ENCODE assay signal across 10 cellular contexts in the genomic region with DNA sequence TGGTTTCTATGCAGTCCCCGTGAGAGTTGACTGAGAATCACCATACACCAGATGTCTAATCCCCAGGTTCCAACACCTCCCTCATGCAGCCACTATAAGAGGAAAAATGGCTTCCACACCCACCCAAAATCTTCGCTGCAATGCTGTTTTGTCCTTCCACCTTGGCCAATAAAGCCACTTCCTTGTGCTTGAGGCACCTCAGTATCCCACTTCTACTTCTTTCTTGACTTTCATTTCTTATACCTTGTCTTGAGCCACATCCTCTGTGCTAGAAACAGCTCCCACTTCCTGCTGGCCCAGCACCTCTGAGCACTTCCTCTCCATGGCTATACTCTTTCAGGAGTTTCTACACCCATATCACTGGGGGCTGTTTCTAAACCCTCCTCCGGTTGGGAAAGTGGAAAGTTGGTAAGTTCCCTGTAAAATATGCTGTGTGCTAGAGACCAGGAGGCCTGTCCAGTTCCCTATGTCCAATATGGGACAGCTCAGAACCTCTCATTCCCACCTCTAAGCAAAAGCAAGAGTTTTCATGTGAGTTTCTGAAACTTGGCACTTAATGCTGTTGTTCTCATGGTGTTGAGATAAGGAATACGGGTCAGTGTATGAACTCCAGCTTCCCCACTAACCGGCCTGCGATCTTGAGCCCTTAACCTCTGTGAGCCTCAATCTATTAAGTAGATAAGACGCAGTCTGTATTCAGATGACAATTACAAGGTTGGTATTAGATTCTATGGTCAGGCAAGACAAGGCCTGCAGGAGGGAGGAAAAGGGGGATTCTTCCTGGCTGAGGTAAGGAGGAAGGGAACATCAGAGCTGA.
DNase-seq lines count a peak whose midpoint lies in the region; ATAC-seq lines count a peak whose summit lies in the region.
"Had no signal": no experiment of that assay in that cellular context is flagged by ENCODE, and none has a peak within 500 bp of the region (broad histone marks: within the 10 kb centered on the region; RNA-seq: fewer than 3 reads in every experiment).

No MANE protein-coding gene starts in this region.

- H3K9me3 Mint-ChIP-seq in activated T-helper 1 cell treated with anti-CD3 and anti-CD28 coated beads, Interleukin-12 subunit alpha, Interleukin-12 subunit beta, Interleukin-2, Interleukin-4 antibody, amounts not matched to agents 30 ng/mL and 10 ng/mL and 1 ng/mL, durations not matched to agents 14 hours and 24 hours and 36 hours: peaks cover 20% of the 10 kb centered on the region

- intact Hi-C loops in activated T-helper 1 cell treated with anti-CD3 and anti-CD28 coated beads, Interleukin-12 subunit alpha, Interleukin-12 subunit beta, Interleukin-2, Interleukin-4 antibody, amounts not matched to agents 30 ng/mL and 10 ng/mL and 1 ng/mL, durations not matched to agents 14 hours and 24 hours and 36 hours (cut with micrococcal nuclease): loop anchor here (2.0 to 5.0 kb wide), 2 partner anchors 45 to 162 kb away; no protein-coding TSS in a partner anchor

- DNase-seq in activated T-helper 1 cell treated with anti-CD3 and anti-CD28 coated beads, Interleukin-12 subunit alpha, Interleukin-12 subunit beta, Interleukin-2, Interleukin-4 antibody, amounts not matched to agents 30 ng/mL and 10 ng/mL and 1 ng/mL, durations not matched to agents 14 hours and 24 hours and 36 hours (ENCODE audit: low spot score): no peak
- no peak for DNase-seq in A172 (ENCODE audit: low spot score)
- no peak for DNase-seq in dermis blood vessel endothelial cell
- DNase-seq in NCI-H446 (lab: John Stamatoyannopoulos, UW): no peak
- DNase-seq: activated CD4-positive, alpha-beta T cell treated with anti-CD3 and anti-CD28 coated beads, Interleukin-2, amount 50 U/mL, for 1 hour had no signal

- H3K27me3 Mint-ChIP-seq in activated T-helper 1 cell treated with anti-CD3 and anti-CD28 coated beads, Interleukin-12 subunit alpha, Interleukin-12 subunit beta, Interleukin-2, Interleukin-4 antibody, amounts not matched to agents 30 ng/mL and 10 ng/mL and 1 ng/mL, durations not matched to agents 14 hours and 24 hours and 36 hours (ENCODE audit: insufficient read depth): no peaks in the 10 kb centered on the region

- H3K36me3 ChIP-seq in BLaER1 treated with 17β-estradiol and CSF1 and Interleukin-3, amounts not matched to agents 10 nM and 100 nM: no peaks in the 10 kb centered on the region

- ATAC-seq in GM19395 (IDR thresholded peaks at IDR 0.05; ENCODE audit: unreplicated experiment): peak; percentile 49
- ATAC-seq in HG03378 (IDR thresholded peaks at IDR 0.05; ENCODE audit: unreplicated experiment): peak; percentile 33
- no peak for ATAC-seq in GM21360 (IDR thresholded peaks at IDR 0.05; ENCODE audit: unreplicated experiment)

- peaks cover 82% of the 10 kb centered on the region for H3K4me1 Mint-ChIP-seq in activated T-helper 1 cell treated with anti-CD3 and anti-CD28 coated beads, Interleukin-12 subunit alpha, Interleukin-12 subunit beta, Interleukin-2, Interleukin-4 antibody, amounts not matched to agents 30 ng/mL and 10 ng/mL and 1 ng/mL, durations not matched to agents 14 hours and 24 hours and 36 hours (ENCODE audit: low read depth)

- H4K20me1 ChIP-seq in BLaER1 treated with 17β-estradiol and CSF1 and Interleukin-3, amounts not matched to agents 10 nM and 100 nM: no peaks in the 10 kb centered on the region

- H3K27ac Mint-ChIP-seq in activated T-helper 1 cell treated with anti-CD3 and anti-CD28 coated beads, Interleukin-12 subunit alpha, Interleukin-12 subunit beta, Interleukin-2, Interleukin-4 antibody, amounts not matched to agents 30 ng/mL and 10 ng/mL and 1 ng/mL, durations not matched to agents 14 hours and 24 hours and 36 hours: peak overlapping the region; percentile 62

- 0 out of 20 replicates have a peak overlapping the region, but pooled peaks of 1 of the 10 experiments have one; percentile 12 for H3K4me3 ChIP-seq in BLaER1 treated with 17β-estradiol and CSF1 and Interleukin-3, amounts not matched to agents 10 nM and 100 nM

- H3K4me3 Mint-ChIP-seq in activated T-helper 1 cell treated with anti-CD3 and anti-CD28 coated beads, Interleukin-12 subunit alpha, Interleukin-12 subunit beta, Interleukin-2, Interleukin-4 antibody, amounts not matched to agents 30 ng/mL and 10 ng/mL and 1 ng/mL, durations not matched to agents 14 hours and 24 hours and 36 hours: peak overlapping the region; percentile 13

- H3K27me3 ChIP-seq in BLaER1 treated with 17β-estradiol and CSF1 and Interleukin-3, amounts not matched to agents 10 nM and 100 nM: 0 out of 22 replicates have a peak, but pooled peaks cover 0 to 3% (median 0%) of the 10 kb centered on the region in 11 experiments

- H3K4me1 ChIP-seq in BLaER1 treated with 17β-estradiol and CSF1 and Interleukin-3, amounts not matched to agents 10 nM and 100 nM: peaks cover 69 to 87% (median 82%) of the 10 kb centered on the region in 10 experiments

- H3K9me3 ChIP-seq in BLaER1 treated with 17β-estradiol and CSF1 and Interleukin-3, amounts not matched to agents 10 nM and 100 nM (replicated peaks in 1 of 11): peaks cover 0 to 9% (median 4%) of the 10 kb centered on the region in 11 experiments; a peak in 8 of 22 replicates

- H3K9ac ChIP-seq in BLaER1 treated with 17β-estradiol and CSF1 and Interleukin-3, amounts not matched to agents 10 nM and 100 nM: peak overlapping the region in 2 of 11 experiments; percentile 11 to 23; a peak in 3 of 22 replicates

- peak overlapping the region in 9 of 11 experiments; percentile 34 to 100 (median 97); a peak in 17 of 22 replicates for H3K27ac ChIP-seq in BLaER1 treated with 17β-estradiol and CSF1 and Interleukin-3, amounts not matched to agents 10 nM and 100 nM

- H3K4me2 ChIP-seq in BLaER1 treated with 17β-estradiol and CSF1 and Interleukin-3, amounts not matched to agents 10 nM and 100 nM: peak overlapping the region; percentile 68 to 93 (median 78)

- peaks cover 8% of the 10 kb centered on the region for H3K36me3 Mint-ChIP-seq in activated T-helper 1 cell treated with anti-CD3 and anti-CD28 coated beads, Interleukin-12 subunit alpha, Interleukin-12 subunit beta, Interleukin-2, Interleukin-4 antibody, amounts not matched to agents 30 ng/mL and 10 ng/mL and 1 ng/mL, durations not matched to agents 14 hours and 24 hours and 36 hours (ENCODE audit: low read depth)
- H3K36me3 Mint-ChIP-seq: IgD-negative memory B cell had no signal
